Comparison of ENCODE assay signal across 28 cellular contexts in genomic region chr15:85976986-85977385, GRCh38.
DNase-seq lines count a peak whose midpoint lies in the region; TF ChIP-seq lines count a peak whose summit lies in the region.
"Had no signal": no experiment of that assay in that cellular context is flagged by ENCODE, and none has a peak within 500 bp of the region (broad histone marks: within the 10 kb centered on the region; RNA-seq: fewer than 3 reads in every experiment).

No MANE protein-coding gene starts in this region.

- no peak overlapping the region for H3K4me3 ChIP-seq in prostate gland
- H3K4me3 ChIP-seq: BLaER1, dorsolateral prefrontal cortex, GM23338, lower lobe of right lung, Peyer's patch, psoas muscle, stomach had no signal

- H3K4me1 ChIP-seq in prostate gland (replicated peaks) = no peaks in the 10 kb centered on the region
- H3K4me1 ChIP-seq: lower lobe of right lung, Peyer's patch, stomach had no signal

- H3K27me3 ChIP-seq in prostate gland (replicated peaks; ENCODE audit: insufficient read depth) = no peaks in the 10 kb centered on the region
- H3K27me3 ChIP-seq: BLaER1, Peyer's patch, stomach had no signal

- H3K27ac ChIP-seq in prostate gland = no peak overlapping the region
- H3K27ac ChIP-seq: BLaER1, dorsolateral prefrontal cortex, lower lobe of right lung, Peyer's patch, psoas muscle, stomach had no signal

- WGBS in prostate gland = 60% methylated on average over 3 of the region's 3 CpGs

- DNase-seq in EH (ENCODE audit: low read depth) = peak; percentile 7
- DNase-seq in M059J (ENCODE audit: low read depth) = peak; percentile 32
- peak; percentile 16 for DNase-seq in astrocyte of the hippocampus (ENCODE audit: low read depth, low spot score)
- peak; percentile 77 for DNase-seq in foreskin melanocyte
- DNase-seq in mucosa of gallbladder (ENCODE audit: low spot score) = no peak
- no peak for DNase-seq in NCI-H2171 (lab: John Stamatoyannopoulos, UW)
- no peak for DNase-seq in prostate gland (ENCODE audit: low spot score)
- DNase-seq in GM19240 (ENCODE audit: insufficient read length, low spot score) = no peak
- DNase-seq: activated CD4-positive, CD25-positive, alpha-beta regulatory T cell; activated T-cell treated with anti-CD3 and anti-CD28 coated beads, Interleukin-2, amount 50 U/mL, for 72 hours; cerebellar nuclear complex; dorsolateral prefrontal cortex; hippocampal formation; KG1; lower lobe of right lung; natural killer cell; NCI-H1436; NCI-H2081 treated with DMSO at 0.1 percent for 48 hours; NCI-H226; NCI-H526 treated with DMSO at 0.1 percent for 48 hours; occipital lobe; Peyer's patch; psoas muscle; stimulated activated CD4-positive, alpha-beta T cell treated with anti-CD3 and anti-CD28 coated beads, Interleukin-12 subunit alpha, Interleukin-12 subunit beta, amount 100 ng/mL, for 4 hours; stimulated activated CD4-positive, alpha-beta T cell treated with anti-CD3 and anti-CD28 coated beads, Interleukin-2, amount 100 ng/mL, for 48 hours; stomach had no signal

- no peak for TF ChIP-seq CTCF in prostate gland (IDR thresholded peaks at IDR 0.05)

- no peaks in the 10 kb centered on the region for H3K36me3 ChIP-seq in prostate gland
- H3K36me3 ChIP-seq: BLaER1, lower lobe of right lung, Peyer's patch, stomach had no signal

- H3K9me3 ChIP-seq in prostate gland = no peaks in the 10 kb centered on the region
- H3K9me3 ChIP-seq: lower lobe of right lung, psoas muscle had no signal

- no peak for TF ChIP-seq POLR2A in prostate gland (IDR thresholded peaks at IDR 0.05)

- intact Hi-C loops in prostate gland (cut with DNase I) = no loop called here

Comparison
In these comparisons a context has a peak if more than half of its experiments do, and no peak if none do; other contexts are left out.
1. DNase-seq: peak in EH (single experiment), M059J (single experiment), astrocyte of the hippocampus (single experiment) and foreskin melanocyte (single experiment); none in mucosa of gallbladder (single experiment), NCI-H2171 (single experiment), prostate gland (single experiment) and GM19240 (single experiment).